In the genomic region with DNA sequence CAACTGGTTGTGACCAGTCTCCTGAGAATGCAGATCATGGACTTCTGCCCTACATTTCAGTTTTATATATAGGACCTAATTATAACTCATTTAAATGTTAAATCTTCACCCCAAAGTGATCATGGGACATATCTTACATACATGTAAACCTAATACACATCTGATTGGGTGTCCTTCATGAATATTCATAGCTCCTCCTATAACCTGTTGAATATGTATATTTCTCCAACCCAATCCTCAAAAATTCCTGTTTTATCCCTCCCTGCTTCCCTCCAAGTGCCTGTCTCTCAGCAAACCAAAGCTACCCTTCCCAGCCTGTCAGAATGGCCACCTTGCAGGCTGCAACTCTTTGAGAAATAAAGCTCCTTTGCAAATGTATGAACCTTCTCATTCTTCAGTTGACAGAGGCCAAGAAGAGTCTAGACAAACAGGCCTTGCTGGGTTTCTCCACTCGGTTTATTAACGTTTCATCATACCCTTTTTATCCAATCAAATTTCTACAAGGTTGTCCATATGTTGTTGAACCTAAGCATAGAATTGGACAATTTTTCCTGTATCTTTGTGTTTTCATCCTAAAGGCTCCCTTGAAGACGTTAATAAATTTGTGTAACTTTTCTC, we compare ENCODE assay signal across 23 cellular contexts.
DNase-seq lines count a peak whose midpoint lies in the region; ATAC-seq, FAIRE-seq and TF ChIP-seq lines count a peak whose summit lies in the region.
"Had no signal": no experiment of that assay in that cellular context is flagged by ENCODE, and none has a peak within 500 bp of the region (broad histone marks: within the 10 kb centered on the region; RNA-seq: fewer than 3 reads in every experiment).

No MANE protein-coding gene starts in this region.

- H3K27me3 ChIP-seq in HUES64 (ENCODE audit: insufficient read depth, low read length) (no peaks in the 10 kb centered on the region), neural progenitor cell (no peaks in the 10 kb centered on the region), HepG2 (ENCODE audit: control insufficient read depth in 1 of 2, insufficient read depth in 2 of 2, low read length in 2 of 2) (no peaks in the 10 kb centered on the region; a peak in 1 of 5 replicates)

- no peak for DNase-seq in activated CD4-positive, alpha-beta memory T cell treated with anti-CD3 and anti-CD28 coated beads for 36 hours
- DNase-seq in activated CD4-positive, alpha-beta memory T cell treated with anti-CD3 and anti-CD28 coated beads, Interleukin-2, amount 10 ng/mL, durations not matched to agents 7 days and 5 days = no peak
- no peak for DNase-seq in neural progenitor cell (ENCODE audit: low spot score)
- DNase-seq in HepG2 (ENCODE audit: low spot score) = no peak
- DNase-seq in NCI-H146 (lab: John Stamatoyannopoulos, UW) = no peak
- DNase-seq: ACHN; activated CD4-positive, alpha-beta T cell treated with anti-CD3 and anti-CD28 coated beads for 48 hours; anterior cingulate cortex; DMS79 treated with DMSO at 0.1 percent for 48 hours; effector memory CD4-positive, alpha-beta T cell; H7; heart left ventricle; lower lobe of right lung; NCI-H1417 treated with DMSO at 0.1 percent for 48 hours; NCI-H2171; PC-3; stimulated activated CD4-positive, alpha-beta T cell treated with anti-CD3 and anti-CD28 coated beads, Interleukin-2, amount 100 ng/mL, for 24 hours; stomach; T1000 had no signal

- H3K9ac ChIP-seq in HUES64 (ENCODE audit: low read depth, low read length) (no peak overlapping the region; the same call in 1 of the 2 replicates), neural progenitor cell (no peak overlapping the region), HepG2 (ENCODE audit: insufficient read depth, low read depth, low read length) (no peak overlapping the region)

- BruUV-seq in HepG2 (replicated peaks; lab: Mats Ljungman, UMichigan) = no TSS peak

- H3K4me1 ChIP-seq in HUES64 (ENCODE audit: insufficient read depth, low read length) (peaks cover 24% of the 10 kb centered on the region), neural progenitor cell (peaks cover 17% of the 10 kb centered on the region), HepG2 (ENCODE audit: insufficient read depth, low read length) (peaks cover 51% of the 10 kb centered on the region)
- H3K4me1 ChIP-seq: lower lobe of right lung had no signal

- H3K4me3 ChIP-seq in HUES64 (ENCODE audit: low read length) (no peak overlapping the region), neural progenitor cell (no peak overlapping the region), HepG2 (replicated peaks in 1 of 3; ENCODE audit: insufficient read depth in 1 of 3, low read depth in 2 of 3, low read length in 3 of 3) (no peak overlapping the region)
- H3K4me3 ChIP-seq: heart left ventricle, lower lobe of right lung, stomach had no signal

- ATAC-seq in HepG2 (no peak), GM18498 (IDR thresholded peaks at IDR 0.05; ENCODE audit: unreplicated experiment) (no peak)
- ATAC-seq: heart left ventricle, lower lobe of right lung, PC-3 had no signal

- TF ChIP-seq CTCF in neural progenitor cell (IDR thresholded peaks at IDR 0.05) = no peak
- TF ChIP-seq CTCF in HepG2 (CRISPR knock-in tag; IDR thresholded peaks at IDR 0.05) = no peak

- H3K27ac Mint-ChIP-seq in activated CD4-positive, alpha-beta memory T cell treated with anti-CD3 and anti-CD28 coated beads for 36 hours = peak overlapping the region; percentile 4
- H3K27ac Mint-ChIP-seq in activated CD4-positive, alpha-beta memory T cell treated with anti-CD3 and anti-CD28 coated beads, Interleukin-2, amount 10 ng/mL, durations not matched to agents 7 days and 5 days = no peak overlapping the region
- H3K27ac Mint-ChIP-seq in activated naive CD8-positive, alpha-beta T cell = peak overlapping the region; percentile 13
- H3K27ac Mint-ChIP-seq in neural progenitor cell = peak overlapping the region; percentile 91

- no peaks in the 10 kb centered on the region for H3K27me3 Mint-ChIP-seq in activated CD4-positive, alpha-beta memory T cell treated with anti-CD3 and anti-CD28 coated beads for 36 hours
- no peaks in the 10 kb centered on the region for H3K27me3 Mint-ChIP-seq in activated CD4-positive, alpha-beta memory T cell treated with anti-CD3 and anti-CD28 coated beads, Interleukin-2, amount 10 ng/mL, durations not matched to agents 7 days and 5 days
- no peaks in the 10 kb centered on the region for H3K27me3 Mint-ChIP-seq in activated naive CD8-positive, alpha-beta T cell
- H3K27me3 Mint-ChIP-seq in neural progenitor cell (ENCODE audit: insufficient read depth, low read depth) = no peaks in the 10 kb centered on the region

- H3K79me2 ChIP-seq in neural progenitor cell (ENCODE audit: low read depth) (peaks cover 13% of the 10 kb centered on the region), HepG2 (ENCODE audit: insufficient read depth, low read length) (peaks cover 5% of the 10 kb centered on the region)

- H3K36me3 Mint-ChIP-seq in activated CD4-positive, alpha-beta memory T cell treated with anti-CD3 and anti-CD28 coated beads for 36 hours = no peaks in the 10 kb centered on the region
- H3K36me3 Mint-ChIP-seq in activated CD4-positive, alpha-beta memory T cell treated with anti-CD3 and anti-CD28 coated beads, Interleukin-2, amount 10 ng/mL, durations not matched to agents 7 days and 5 days (ENCODE audit: low read depth) = no peaks in the 10 kb centered on the region
- H3K36me3 Mint-ChIP-seq in activated naive CD8-positive, alpha-beta T cell = no peaks in the 10 kb centered on the region
- no peaks in the 10 kb centered on the region for H3K36me3 Mint-ChIP-seq in neural progenitor cell

- in situ Hi-C loops in HepG2 (cut with HindIII; ENCODE audit: extremely low pct_ligation_motif_present, low pct_unique_long_range_greater_than_20kb) = no loop called here

- no peak for TF ChIP-seq EP300 in HepG2 (IDR thresholded peaks at IDR 0.05; ENCODE audit: low read depth in 2 of 2, low read length in 2 of 2)
- TF ChIP-seq EP300 in HepG2 (CRISPR knock-in tag; IDR thresholded peaks at IDR 0.05; ENCODE audit: borderline replicate concordance) = no peak

- H3K9me3 ChIP-seq in HUES64 (ENCODE audit: insufficient read depth, low read depth, low read length) (no peaks in the 10 kb centered on the region), neural progenitor cell (ENCODE audit: low read depth) (no peaks in the 10 kb centered on the region), HepG2 (ENCODE audit: low read length) (no peaks in the 10 kb centered on the region)

- H3F3A ChIP-seq in neural progenitor cell (ENCODE audit: low read depth) = peaks cover 84% of the 10 kb centered on the region

- no peak for TF ChIP-seq RAD21 in HepG2 (CRISPR knock-in tag; IDR thresholded peaks at IDR 0.05)

- intact Hi-C loops in activated CD4-positive, alpha-beta memory T cell treated with anti-CD3 and anti-CD28 coated beads for 36 hours (cut with micrococcal nuclease) = no loop called here
- intact Hi-C loops in HepG2 (cut with micrococcal nuclease; ENCODE audit: unreplicated experiment) = no loop called here

- H3K4me3 Mint-ChIP-seq in activated CD4-positive, alpha-beta memory T cell treated with anti-CD3 and anti-CD28 coated beads for 36 hours = no peak overlapping the region
- H3K4me3 Mint-ChIP-seq in activated CD4-positive, alpha-beta memory T cell treated with anti-CD3 and anti-CD28 coated beads, Interleukin-2, amount 10 ng/mL, durations not matched to agents 7 days and 5 days = no peak overlapping the region
- H3K4me3 Mint-ChIP-seq in activated naive CD8-positive, alpha-beta T cell = no peak overlapping the region
- H3K4me3 Mint-ChIP-seq in neural progenitor cell = peak overlapping the region; percentile 71

- CTCF ChIA-PET in activated CD4-positive, alpha-beta memory T cell treated with anti-CD3 and anti-CD28 coated beads for 36 hours (lab: Charles Lee) = interaction anchor here (1.6 kb wide), 1 partner anchor 8 kb away, joined by 3 read pairs; no protein-coding TSS in a partner anchor
- CTCF ChIA-PET in activated CD4-positive, alpha-beta memory T cell treated with anti-CD3 and anti-CD28 coated beads, Interleukin-2, amount 10 ng/mL, durations not matched to agents 7 days and 5 days (lab: Charles Lee) = no interaction called here
- CTCF ChIA-PET in HepG2 (lab: Yijun Ruan, JAX; ENCODE audit: low intra/inter-chr PET ratio, low total read pairs) = no interaction called here

- no peaks in the 10 kb centered on the region for H3K36me3 ChIP-seq in HUES64 (ENCODE audit: insufficient read depth, low read length)
- no peaks in the 10 kb centered on the region for H3K36me3 ChIP-seq in neural progenitor cell
- no peaks in the 10 kb centered on the region; a peak in 1 of 5 replicates for H3K36me3 ChIP-seq in HepG2 (replicated peaks in 1 of 2; ENCODE audit: control insufficient read depth in 1 of 2, insufficient read depth in 2 of 2, low read length in 2 of 2)
- H3K36me3 ChIP-seq: lower lobe of right lung, stomach had no signal

- no peaks in the 10 kb centered on the region for H3K9me3 Mint-ChIP-seq in activated CD4-positive, alpha-beta memory T cell treated with anti-CD3 and anti-CD28 coated beads for 36 hours
- no peaks in the 10 kb centered on the region for H3K9me3 Mint-ChIP-seq in activated CD4-positive, alpha-beta memory T cell treated with anti-CD3 and anti-CD28 coated beads, Interleukin-2, amount 10 ng/mL, durations not matched to agents 7 days and 5 days
- H3K9me3 Mint-ChIP-seq in activated naive CD8-positive, alpha-beta T cell (ENCODE audit: low read depth) = no peaks in the 10 kb centered on the region
- H3K9me3 Mint-ChIP-seq in neural progenitor cell = peaks cover 2% of the 10 kb centered on the region

- FAIRE-seq in HepG2 (lab: Jason Lieb, UNC) = no peak
- FAIRE-seq: islet of Langerhans had no signal

- H3K4me2 ChIP-seq in neural progenitor cell = no peak overlapping the region
- H3K4me2 ChIP-seq in HepG2 (ENCODE audit: low read depth, low read length) = no peak overlapping the region

- H4K20me1 ChIP-seq in neural progenitor cell (ENCODE audit: low read depth) (peaks cover 15% of the 10 kb centered on the region), HepG2 (ENCODE audit: insufficient read depth, low read length) (no peaks in the 10 kb centered on the region)

- no peak overlapping the region for H2AFZ ChIP-seq in neural progenitor cell (replicated peaks)
- no peak overlapping the region for H2AFZ ChIP-seq in HepG2 (ENCODE audit: low read length)

- peak overlapping the region; percentile 60 for H3K27ac ChIP-seq in HUES64 (ENCODE audit: low read depth, low read length)
- H3K27ac ChIP-seq in neural progenitor cell = peak overlapping the region; percentile 59
- H3K27ac ChIP-seq in HepG2 (ENCODE audit: extremely low read length, insufficient read depth, low read length) = no peak overlapping the region
- H3K27ac ChIP-seq: heart left ventricle, lower lobe of right lung, stomach had no signal

- no peak for TF ChIP-seq POLR2A in HepG2 (IDR thresholded peaks at IDR 0.05; ENCODE audit: insufficient read depth in 1 of 2, low read depth in 2 of 2, low read length in 2 of 2)

- peaks cover 8% of the 10 kb centered on the region for H3K4me1 Mint-ChIP-seq in activated CD4-positive, alpha-beta memory T cell treated with anti-CD3 and anti-CD28 coated beads for 36 hours (ENCODE audit: low read depth)
- H3K4me1 Mint-ChIP-seq in activated CD4-positive, alpha-beta memory T cell treated with anti-CD3 and anti-CD28 coated beads, Interleukin-2, amount 10 ng/mL, durations not matched to agents 7 days and 5 days = peaks cover 21% of the 10 kb centered on the region
- peaks cover 5% of the 10 kb centered on the region for H3K4me1 Mint-ChIP-seq in activated naive CD8-positive, alpha-beta T cell (ENCODE audit: low read depth)
- peaks cover 28% of the 10 kb centered on the region for H3K4me1 Mint-ChIP-seq in neural progenitor cell

- WGBS in HUES64 = 81% methylated on average over 3 of the region's 3 CpGs
- 30% methylated on average over 3 of the region's 3 CpGs for WGBS in HepG2 (ENCODE audit: low lambda C conversion rate)

- POLR2A ChIA-PET in activated CD4-positive, alpha-beta memory T cell treated with anti-CD3 and anti-CD28 coated beads for 36 hours (lab: Charles Lee) = interaction anchor here (1.1 to 4.8 kb wide), 3 partner anchors 13 to 37 kb away, joined by 3 to 45 read pairs (median 11); a partner anchor contains a TSS
- POLR2A ChIA-PET in activated CD4-positive, alpha-beta memory T cell treated with anti-CD3 and anti-CD28 coated beads, Interleukin-2, amount 10 ng/mL, durations not matched to agents 7 days and 5 days (lab: Charles Lee) = interaction anchor here (0.6 to 15.2 kb wide), 12 partner anchors 15 to 927 kb away, joined by 3 to 833 read pairs (median 4); a partner anchor contains a TSS
- POLR2A ChIA-PET in HepG2 (lab: Yijun Ruan, JAX) = no interaction called here
